14 cellular contexts compared by ENCODE assay signal in the genomic region with DNA sequence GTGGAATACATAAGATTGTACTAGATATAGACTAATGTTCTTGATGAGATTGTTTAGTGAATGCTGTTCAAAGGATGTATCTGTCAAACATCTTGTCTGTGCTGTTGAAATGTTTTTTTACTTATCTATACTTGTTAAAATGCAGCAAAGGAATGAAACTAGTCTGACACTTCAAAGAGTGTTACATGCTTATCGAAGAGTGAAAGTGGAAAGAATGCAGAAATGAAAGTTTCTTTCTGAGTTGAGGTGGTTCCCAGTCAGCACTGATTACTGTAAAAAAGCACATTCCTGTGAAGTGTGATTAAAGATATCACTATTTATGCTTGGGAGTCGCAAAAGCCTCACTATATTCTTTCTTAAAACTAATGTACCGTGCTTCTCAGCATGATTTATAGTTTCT.
DNase-seq lines count a peak whose midpoint lies in the region; ATAC-seq and TF ChIP-seq lines count a peak whose summit lies in the region.
"Had no signal": no experiment of that assay in that cellular context is flagged by ENCODE, and none has a peak within 500 bp of the region (broad histone marks: within the 10 kb centered on the region; RNA-seq: fewer than 3 reads in every experiment).

No MANE protein-coding gene starts in this region.

- H3K27me3 Mint-ChIP-seq in immature natural killer cell (ENCODE audit: low read depth in 3 of 3), result peaks cover 0 to 2% (median 0%) of the 10 kb centered on the region in 3 donors
- no peaks in the 10 kb centered on the region for H3K27me3 Mint-ChIP-seq in natural killer cell (ENCODE audit: low read depth in 2 of 2)
- H3K27me3 Mint-ChIP-seq: brain had no signal

- ATAC-seq in GM18498 (IDR thresholded peaks at IDR 0.05; ENCODE audit: unreplicated experiment) (peak; percentile 72), GM21381 (IDR thresholded peaks at IDR 0.05; ENCODE audit: unreplicated experiment) (peak; percentile 93), HG03095 (IDR thresholded peaks at IDR 0.05; ENCODE audit: unreplicated experiment) (peak; percentile 78), natural killer cell (no peak)
- ATAC-seq: esophagus mucosa had no signal

- no peak overlapping the region for H3K4me3 Mint-ChIP-seq in immature natural killer cell
- no peak overlapping the region for H3K4me3 Mint-ChIP-seq in natural killer cell
- H3K4me3 Mint-ChIP-seq: brain had no signal

- no peak for TF ChIP-seq CTCF in choroid plexus epithelial cell (conservative IDR thresholded peaks at IDR 0.05; ENCODE audit: low read depth, low read length)
- TF ChIP-seq CTCF in natural killer cell (IDR thresholded peaks at IDR 0.05), result no peak

- H3K9me3 Mint-ChIP-seq in immature natural killer cell, result peaks cover 5 to 23% (median 14%) of the 10 kb centered on the region in 6 donors
- peaks cover 14% of the 10 kb centered on the region in 2 donors for H3K9me3 Mint-ChIP-seq in natural killer cell
- H3K9me3 Mint-ChIP-seq: brain had no signal

- DNase-seq in choroid plexus epithelial cell (ENCODE audit: low read depth) (peak; percentile 2), immature natural killer cell (no peak), NCI-H1417 (lab: John Stamatoyannopoulos, UW) (no peak), natural killer cell (no peak), cerebellum (ENCODE audit: low spot score) (no peak)
- DNase-seq: C1 segment of cervical spinal cord, pancreas, T-helper 1 cell, transverse colon had no signal

- H3K36me3 Mint-ChIP-seq in immature natural killer cell (no peaks in the 10 kb centered on the region), natural killer cell (no peaks in the 10 kb centered on the region)
- H3K36me3 Mint-ChIP-seq: brain had no signal

- H3K4me1 Mint-ChIP-seq in immature natural killer cell (no peaks in the 10 kb centered on the region), natural killer cell (no peaks in the 10 kb centered on the region)

- H3K27ac Mint-ChIP-seq in immature natural killer cell (no peak overlapping the region), natural killer cell (no peak overlapping the region)

- no peak overlapping the region for H3K4me3 ChIP-seq in choroid plexus epithelial cell (ENCODE audit: low read depth, low read length)
- H3K4me3 ChIP-seq: pancreas, transverse colon had no signal

- intact Hi-C loops in natural killer cell (cut with micrococcal nuclease), result no loop called here

Comparison
In these comparisons a context has a peak if more than half of its experiments do, and no peak if none do; other contexts are left out.
1. ATAC-seq: peak in GM18498 (single experiment), GM21381 (single experiment) and HG03095 (single experiment); none in natural killer cell (0 of 3).